Comparison of ENCODE assay signal across 27 cellular contexts in the genomic region with DNA sequence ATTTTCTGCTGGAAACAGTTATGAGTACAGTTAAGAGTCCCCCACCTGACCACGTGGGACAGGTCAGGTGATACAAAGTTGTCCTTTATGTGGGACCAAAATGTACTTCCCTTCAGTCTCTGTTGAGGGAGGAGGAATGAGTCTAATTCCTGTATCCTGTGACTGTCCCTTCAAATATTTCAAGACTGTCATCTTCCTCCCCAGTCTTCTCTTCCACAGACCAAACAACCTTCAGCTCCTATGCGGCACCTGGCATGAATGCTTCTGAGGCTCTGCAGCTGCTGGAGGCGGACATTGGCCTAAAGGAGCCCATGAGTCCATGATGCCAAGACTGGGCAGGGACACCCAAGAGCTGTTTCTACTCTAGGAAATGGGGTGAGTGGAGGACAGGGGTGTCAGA.
"Had no signal": no experiment of that assay in that cellular context is flagged by ENCODE, and none has a peak within 500 bp of the region (broad histone marks: within the 10 kb centered on the region; RNA-seq: fewer than 3 reads in every experiment).

No MANE protein-coding gene starts in this region.

- H3K27me3 Mint-ChIP-seq: activated naive CD8-positive, alpha-beta T cell; stimulated activated naive CD8-positive, alpha-beta T cell treated with anti-CD3 and anti-CD28 coated beads, Interleukin-15, amount 100 ng/mL, for 72 hours had no signal

- H3K9me3 Mint-ChIP-seq: immature natural killer cell, natural killer cell had no signal

- H2AFZ ChIP-seq: hepatocyte had no signal

- H3K4me3 Mint-ChIP-seq: activated CD4-positive, alpha-beta memory T cell treated with anti-CD3 and anti-CD28 coated beads, Interleukin-2, amount 10 ng/mL, durations not matched to agents 7 days and 5 days; activated naive CD8-positive, alpha-beta T cell; central memory CD8-positive, alpha-beta T cell; effector memory CD8-positive, alpha-beta T cell; immature natural killer cell; natural killer cell; stimulated activated naive CD8-positive, alpha-beta T cell treated with anti-CD3 and anti-CD28 coated beads, Interleukin-15, amount 100 ng/mL, for 72 hours; T-helper 17 cell had no signal

- H3K36me3 ChIP-seq: adrenal gland, ascending aorta, breast epithelium, colonic mucosa, esophagus muscularis mucosa, left lung, ovary, prostate gland, tibial artery had no signal

- H3K79me2 ChIP-seq: hepatocyte had no signal

- H3K9me3 ChIP-seq: adrenal gland, ascending aorta, breast epithelium, colonic mucosa, left lung, ovary, prostate gland, tibial artery had no signal

- H3K4me2 ChIP-seq: hepatocyte had no signal

- H3K4me3 ChIP-seq: adrenal gland, ascending aorta, breast epithelium, colonic mucosa, dorsolateral prefrontal cortex, esophagus muscularis mucosa, hepatocyte, left lung, lung, ovary, prostate gland, tibial artery had no signal

- FAIRE-seq: endothelial cell of umbilical vein, frontal cortex had no signal

- H3K36me3 Mint-ChIP-seq: activated naive CD8-positive, alpha-beta T cell; immature natural killer cell; natural killer cell had no signal

- H3K27me3 ChIP-seq: ascending aorta, ovary had no signal

- H3K27ac ChIP-seq: adrenal gland, ascending aorta, breast epithelium, colonic mucosa, dorsolateral prefrontal cortex, esophagus muscularis mucosa, hepatocyte, left lung, ovary, prostate gland, tibial artery had no signal

- H3K4me1 Mint-ChIP-seq: activated CD4-positive, alpha-beta memory T cell treated with anti-CD3 and anti-CD28 coated beads, Interleukin-2, amount 10 ng/mL, durations not matched to agents 7 days and 5 days; central memory CD8-positive, alpha-beta T cell; immature natural killer cell; natural killer cell; stimulated activated naive CD8-positive, alpha-beta T cell treated with anti-CD3 and anti-CD28 coated beads, Interleukin-15, amount 100 ng/mL, for 72 hours; T-helper 17 cell had no signal

- H3K4me1 ChIP-seq: adrenal gland, ascending aorta, breast epithelium, colonic mucosa, esophagus muscularis mucosa, left lung, prostate gland, tibial artery had no signal

- DNase-seq: activated CD4-positive, alpha-beta memory T cell treated with anti-CD3 and anti-CD28 coated beads, Interleukin-2, amount 10 ng/mL, durations not matched to agents 7 days and 5 days; activated CD4-positive, alpha-beta T cell treated with anti-CD3 and anti-CD28 coated beads for 48 hours; activated CD4-positive, CD25-positive, alpha-beta regulatory T cell; activated T-cell treated with anti-CD3 and anti-CD28 coated beads, Interleukin-2, amount 50 U/mL, for 1 hour; colonic mucosa; dorsolateral prefrontal cortex; effector memory CD8-positive, alpha-beta T cell; glutamatergic neuron; immature natural killer cell; left lung; natural killer cell; ovary; stimulated activated CD4-positive, alpha-beta T cell treated with anti-CD3 and anti-CD28 coated beads, Interleukin-4, amount 100 ng/mL, for 24 hours; stimulated activated naive CD8-positive, alpha-beta T cell treated with anti-CD3 and anti-CD28 coated beads, Interleukin-15, amount 100 ng/mL, for 72 hours; T-helper 17 cell; tibial artery had no signal

- ATAC-seq: effector memory CD8-positive, alpha-beta T cell; left lung; natural killer cell; stimulated activated naive CD8-positive, alpha-beta T cell treated with anti-CD3 and anti-CD28 coated beads, Interleukin-15, amount 100 ng/mL, for 72 hours; T-helper 17 cell had no signal

- H3K27ac Mint-ChIP-seq: activated CD4-positive, alpha-beta memory T cell treated with anti-CD3 and anti-CD28 coated beads, Interleukin-2, amount 10 ng/mL, durations not matched to agents 7 days and 5 days; activated naive CD8-positive, alpha-beta T cell; immature natural killer cell; natural killer cell; T-helper 17 cell had no signal
